ENCODE assay signal across 11 cellular contexts in genomic region chr16:68658258-68658973, GRCh38. TPM values are rescaled to one million over a fixed set of nuclear protein-coding genes. Genes with fewer than 3 reads are reported as not detected.
DNase-seq lines count a peak whose midpoint lies in the region; ATAC-seq, FAIRE-seq and TF ChIP-seq lines count a peak whose summit lies in the region.
"Had no signal": no experiment of that assay in that cellular context is flagged by ENCODE, and none has a peak within 500 bp of the region (broad histone marks: within the 10 kb centered on the region; RNA-seq: fewer than 3 reads in every experiment).

No MANE protein-coding gene starts in this region.

- BruUV-seq in MCF 10A (replicated peaks; lab: Mats Ljungman, UMichigan) = TSS peak; percentile 53

- H3K4me1 Mint-ChIP-seq in MCF 10A (ENCODE audit: insufficient read depth, unreplicated experiment) = peaks cover 26% of the 10 kb centered on the region
- H3K4me1 Mint-ChIP-seq in CD4-positive, alpha-beta memory T cell = no peaks in the 10 kb centered on the region
- H3K4me1 Mint-ChIP-seq in immature natural killer cell = no peaks in the 10 kb centered on the region

- no peak for TF ChIP-seq POLR2A in A549 (IDR thresholded peaks at IDR 0.05; ENCODE audit: low read length)

- no peak for TF ChIP-seq RAD21 in A549 (conservative IDR thresholded peaks at IDR 0.05 in 1 of 2, IDR thresholded peaks at IDR 0.05 in 1 of 2)

- H3K27me3 Mint-ChIP-seq in MCF 10A (ENCODE audit: insufficient read depth, unreplicated experiment) = no peaks in the 10 kb centered on the region
- peaks cover 3 to 11% of the 10 kb centered on the region in 2 donors for H3K27me3 Mint-ChIP-seq in CD4-positive, alpha-beta memory T cell
- peaks cover 0 to 4% (median 0%) of the 10 kb centered on the region in 3 donors for H3K27me3 Mint-ChIP-seq in immature natural killer cell (ENCODE audit: low read depth in 3 of 3)

- no peaks in the 10 kb centered on the region for H3K9me3 ChIP-seq in A549
- H3K9me3 ChIP-seq in CD4-positive, alpha-beta memory T cell (ENCODE audit: control insufficient read depth in 1 of 2, low read length in 2 of 2) = no peaks in the 10 kb centered on the region
- H3K9me3 ChIP-seq: BLaER1, thoracic aorta had no signal

- FAIRE-seq in A549 (lab: Jason Lieb, UNC) = no peak

- peak overlapping the region; percentile 37 for H3K4me2 ChIP-seq in A549
- H3K4me2 ChIP-seq: BLaER1 had no signal

- TF ChIP-seq CTCF in A549 (IDR thresholded peaks at IDR 0.05) (no peak), MCF 10A (IDR thresholded peaks at IDR 0.05; ENCODE audit: unreplicated experiment) (no peak)

- TF ChIP-seq EP300 in A549 (IDR thresholded peaks at IDR 0.05) = no peak

- no peaks in the 10 kb centered on the region for H3K36me3 ChIP-seq in CD4-positive, alpha-beta memory T cell (ENCODE audit: insufficient read depth, low read length)
- H3K36me3 ChIP-seq: BLaER1, thoracic aorta had no signal

- no peaks in the 10 kb centered on the region for H3K27me3 ChIP-seq in CD4-positive, alpha-beta memory T cell (ENCODE audit: insufficient read depth, low read length)
- H3K27me3 ChIP-seq: BLaER1 had no signal

- H3K4me3 ChIP-seq in A549 = no peak overlapping the region
- no peak overlapping the region for H3K4me3 ChIP-seq in CD4-positive, alpha-beta memory T cell (ENCODE audit: low read length in 2 of 2)
- H3K4me3 ChIP-seq: BLaER1, thoracic aorta had no signal

- intact Hi-C loops in MCF 10A (cut with micrococcal nuclease) = loop anchor here (1.0 kb wide), 1 partner anchor 10 kb away; no protein-coding TSS in a partner anchor
- intact Hi-C loops in CD4-positive, alpha-beta memory T cell (cut with micrococcal nuclease) = no loop called here

- ATAC-seq in A549 = peak; percentile 73 to 81
- ATAC-seq in GM18861 (IDR thresholded peaks at IDR 0.05; ENCODE audit: unreplicated experiment) = no peak

- peak overlapping the region; percentile 90 for H3K27ac Mint-ChIP-seq in MCF 10A (ENCODE audit: low read depth, unreplicated experiment)
- peak overlapping the region in 1 of 7 donors; percentile 30 for H3K27ac Mint-ChIP-seq in CD4-positive, alpha-beta memory T cell
- no peak overlapping the region for H3K27ac Mint-ChIP-seq in immature natural killer cell
- H3K27ac Mint-ChIP-seq: activated CD4-positive, alpha-beta T cell treated with anti-CD3 and anti-CD28 coated beads, Interleukin-2, amount 10 ng/mL, durations not matched to agents 7 days and 5 days had no signal

- 54% methylated on average over 12 of the region's 14 CpGs for WGBS in A549 (ENCODE audit: missing lambda C conversion rate)

- H3K4me1 ChIP-seq in A549 = peaks cover 29% of the 10 kb centered on the region
- H3K4me1 ChIP-seq in CD4-positive, alpha-beta memory T cell (ENCODE audit: insufficient read depth, low read length) = no peaks in the 10 kb centered on the region
- H3K4me1 ChIP-seq: BLaER1 had no signal

- CTCF ChIA-PET in A549 (lab: Yijun Ruan, JAX) (interaction anchor here (1.2 to 1.3 kb wide), 2 partner anchors 14 to 397 kb away, joined by 3 read pairs; partner anchors contain the start of gene CDH3), MCF 10A (lab: Yijun Ruan, JAX) (interaction anchor here (0.5 to 4.3 kb wide), 11 partner anchors 9 to 68 kb away, joined by 3 to 26 read pairs (median 5); partner anchors contain the start of gene CDH3)
- CTCF ChIA-PET in CD4-positive, alpha-beta memory T cell (lab: Charles Lee; ENCODE audit: partially characterized antibody) = interaction anchor here (1.5 kb wide), 1 partner anchor 10 kb away, joined by 4 read pairs; no protein-coding TSS in a partner anchor

- H3K36me3 Mint-ChIP-seq in MCF 10A (ENCODE audit: insufficient read depth, unreplicated experiment) (peaks cover 28% of the 10 kb centered on the region), immature natural killer cell (no peaks in the 10 kb centered on the region)
- H3K36me3 Mint-ChIP-seq in CD4-positive, alpha-beta memory T cell = no peaks in the 10 kb centered on the region

- DNase-seq in A549 (ENCODE audit: low read depth in 1 of 2, low spot score in 1 of 2) (peak; percentile 50 to 53), HS-5 (ENCODE audit: low read depth) (peak; percentile 85), MCF 10A (ENCODE audit: unreplicated experiment) (peak; percentile 98), left kidney (ENCODE audit: low read depth, low spot score) (peak; percentile 71), NCI-H510A treated with DMSO at 0.1 percent for 48 hours (lab: John Stamatoyannopoulos, UW) (no peak), immature natural killer cell (no peak)
- no peak for DNase-seq in CD4-positive, alpha-beta memory T cell
- DNase-seq: activated CD4-positive, alpha-beta T cell treated with anti-CD3 and anti-CD28 coated beads, Interleukin-2, amount 10 ng/mL, durations not matched to agents 7 days and 5 days had no signal

- POLR2A ChIA-PET in A549 (lab: Yijun Ruan, JAX) (interaction anchor here (0.7 kb wide), 1 partner anchor 10 kb away, joined by 6 read pairs; no protein-coding TSS in a partner anchor), MCF 10A (lab: Yijun Ruan, JAX) (interaction anchor here (0.6 to 7.1 kb wide), 27 partner anchors 10 to 670 kb away, joined by 3 to 162 read pairs (median 4); partner anchors contain the start of genes CDH1, CDH3 and TANGO6)
- POLR2A ChIA-PET in CD4-positive, alpha-beta memory T cell (lab: Charles Lee; ENCODE audit: partially characterized antibody) = no interaction called here

- H3K4me3 Mint-ChIP-seq in MCF 10A (ENCODE audit: unreplicated experiment) (peak overlapping the region; percentile 46), immature natural killer cell (no peak overlapping the region)
- H3K4me3 Mint-ChIP-seq in CD4-positive, alpha-beta memory T cell = peak overlapping the region in 1 of 8 donors; percentile 21
- H3K4me3 Mint-ChIP-seq: activated CD4-positive, alpha-beta T cell treated with anti-CD3 and anti-CD28 coated beads, Interleukin-2, amount 10 ng/mL, durations not matched to agents 7 days and 5 days had no signal

- H3K9me3 Mint-ChIP-seq in MCF 10A (ENCODE audit: unreplicated experiment) (no peaks in the 10 kb centered on the region), immature natural killer cell (no peaks in the 10 kb centered on the region)
- no peaks in the 10 kb centered on the region for H3K9me3 Mint-ChIP-seq in CD4-positive, alpha-beta memory T cell
- H3K9me3 Mint-ChIP-seq: activated CD4-positive, alpha-beta T cell treated with anti-CD3 and anti-CD28 coated beads, Interleukin-2, amount 10 ng/mL, durations not matched to agents 7 days and 5 days had no signal

- H3K27ac ChIP-seq in A549 = peak overlapping the region; percentile 21 to 76; a peak in 4 of 6 replicates
- H3K27ac ChIP-seq in CD4-positive, alpha-beta memory T cell (ENCODE audit: low read depth, low read length) = no peak overlapping the region
- H3K27ac ChIP-seq: BLaER1, thoracic aorta had no signal

TF ChIP-seq in A549, 52 proteins besides CTCF, POLR2A, EP300 and RAD21:
- TF ChIP-seq NPAS2 (CRISPR knock-in tag; IDR thresholded peaks at IDR 0.05; ENCODE audit: borderline replicate concordance) = no peak
- no peak for TF ChIP-seq FOSL2 (IDR thresholded peaks at IDR 0.05)
- TF ChIP-seq FOSL2 (CRISPR knock-in tag; IDR thresholded peaks at IDR 0.05) = 0 out of 2 replicates have a peak, but pooled peaks have one; percentile 19

RNA-seq across cellular contexts. Expression of gene CDH3, which starts 13.3 kb away (rescaled TPM):
- polyA plus RNA-seq in A549 (2011; rRNA removed) = 0.25 and 0.61 TPM in 2 replicates
- polyA plus RNA-seq in A549 (2012; cell fraction: cytosol; rRNA removed) = 0.07 and 0.18 TPM in 2 replicates
- 0.26 and 0.47 TPM in 2 replicates for polyA plus RNA-seq in A549 (2012; cell fraction: nucleus; rRNA removed)
- 0.08 to 0.34 TPM (median 0.13 TPM) in 3 replicates for polyA plus RNA-seq in A549 (2017; fragmentation: RNase III; extraction: RNeasy Plus Mini Kit Qiagen cat#74134 plus additional on column Dnase treatment)
- polyA minus RNA-seq in A549 (2011; rRNA and poly(A)+ RNA removed) = 0.34 and 0.41 TPM in 2 replicates
- 74.4 and 107 TPM in 2 replicates for total RNA-seq in MCF 10A (2022)
- under 1 TPM; 0.39 to 0.47 TPM for total RNA-seq in CD4-positive, alpha-beta memory T cell
- polyA plus RNA-seq in CD4-positive, alpha-beta memory T cell = not detected
- polyA plus RNA-seq in immature natural killer cell = not detected
- total RNA-seq: thoracic aorta had no signal

Comparison
In these comparisons a context has a peak if more than half of its experiments do, and no peak if none do; other contexts are left out.
1. DNase-seq: peak in A549 (2 of 2), HS-5 (single experiment), MCF 10A (single experiment) and left kidney (single experiment); none in CD4-positive, alpha-beta memory T cell (0 of 5), NCI-H510A treated with DMSO at 0.1 percent for 48 hours (single experiment) and immature natural killer cell (0 of 3).